ENCODE assay signal across 8 cellular contexts in the genomic region with DNA sequence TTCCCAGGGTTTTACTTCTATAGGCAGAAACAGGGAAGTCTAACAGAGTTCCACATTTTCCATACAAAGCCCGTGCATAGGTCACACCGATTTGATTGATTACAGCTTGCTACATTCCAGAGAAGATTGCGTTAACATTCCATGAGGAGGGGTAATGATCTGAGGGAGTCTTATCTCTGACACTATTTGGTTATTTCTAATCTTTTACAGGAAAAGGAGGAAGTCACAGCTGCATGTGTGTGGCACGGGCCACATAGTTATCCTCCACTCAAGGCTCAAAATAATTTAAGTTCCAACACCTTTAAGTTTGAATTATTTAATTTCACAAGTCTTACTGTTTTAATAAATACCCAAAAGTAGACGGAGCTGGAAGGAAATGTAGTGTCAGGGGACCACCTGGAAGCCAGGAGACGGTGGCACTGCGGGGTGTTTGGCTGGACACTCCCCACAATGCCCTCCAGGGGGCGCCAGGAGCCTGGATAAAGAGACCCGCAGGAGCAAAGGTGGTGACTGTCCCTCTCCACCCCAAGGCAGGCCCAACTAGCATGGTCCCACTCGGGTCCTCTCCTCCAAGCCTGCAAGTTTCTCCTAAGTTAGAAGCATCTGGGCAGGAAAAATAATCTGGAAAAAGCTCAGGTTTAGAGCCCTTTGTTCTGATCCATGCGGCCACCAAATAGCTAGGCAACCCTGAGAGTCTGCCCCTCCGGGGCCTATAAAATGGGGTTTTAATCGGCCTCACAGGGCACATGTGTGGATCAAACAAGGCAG. TPM values are rescaled to one million over a fixed set of nuclear protein-coding genes. Genes with fewer than 3 reads are reported as not detected.
A peak's percentile ranks its signal among the peaks of the same experiment; 100 is the strongest.
DNase-seq lines count a peak whose midpoint lies in the region; ATAC-seq and TF ChIP-seq lines count a peak whose summit lies in the region.

No MANE protein-coding gene starts in this region.

- CTCF ChIA-PET in CD8-positive, alpha-beta T cell (lab: Charles Lee) = interaction anchor here (0.6 to 22.6 kb wide), 86 partner anchors 9 to 880 kb away, joined by 3 to 950 read pairs (median 4); a partner anchor contains a TSS
- CTCF ChIA-PET in PC-9 (lab: Charles Lee) = interaction anchor here (0.6 to 2.9 kb wide), 17 partner anchors 12 to 862 kb away, joined by 3 to 59 read pairs (median 4); a partner anchor contains a TSS

- no peaks in the 10 kb centered on the region for H3K27me3 ChIP-seq in CD8-positive, alpha-beta T cell (ENCODE audit: insufficient read depth, low read length)
- H3K27me3 ChIP-seq in HUES48 (ENCODE audit: control insufficient read depth, insufficient read depth, low read length) (no peaks in the 10 kb centered on the region), PC-9 (ENCODE audit: insufficient read depth, low read depth) (no peaks in the 10 kb centered on the region), fibroblast of lung (ENCODE audit: control insufficient read depth, insufficient read depth, low read length) (no peaks in the 10 kb centered on the region), thyroid gland (no peaks in the 10 kb centered on the region)

- H3K27me3 Mint-ChIP-seq in CD8-positive, alpha-beta T cell (ENCODE audit: low read depth) = peaks cover 13% of the 10 kb centered on the region
- H3K27me3 Mint-ChIP-seq in activated T-cell treated with anti-CD3 and anti-CD28 coated beads, Interleukin-2, amount 50 U/mL, for 24 hours = peaks cover 17% of the 10 kb centered on the region

- H3K36me3 Mint-ChIP-seq in CD8-positive, alpha-beta T cell = no peaks in the 10 kb centered on the region
- H3K36me3 Mint-ChIP-seq in activated T-cell treated with anti-CD3 and anti-CD28 coated beads, Interleukin-2, amount 50 U/mL, for 24 hours (ENCODE audit: low read depth) = no peaks in the 10 kb centered on the region

- no peak overlapping the region for H3K27ac Mint-ChIP-seq in CD8-positive, alpha-beta T cell
- H3K27ac Mint-ChIP-seq in activated T-cell treated with anti-CD3 and anti-CD28 coated beads, Interleukin-2, amount 50 U/mL, for 24 hours = no peak overlapping the region

- intact Hi-C loops in CD8-positive, alpha-beta T cell (cut with DNase I, micrococcal nuclease) = loop anchor here (1.0 to 5.0 kb wide), 2 partner anchors 97 to 727 kb away; no protein-coding TSS in a partner anchor
- intact Hi-C loops in PC-9 (cut with micrococcal nuclease; ENCODE audit: unreplicated experiment) (loop anchor here (1.0 to 5.0 kb wide), 5 partner anchors 21 to 857 kb away; a partner anchor contains a TSS), thyroid gland (cut with DNase I) (loop anchor here (2.0 kb wide), 1 partner anchor 96 kb away; no protein-coding TSS in a partner anchor)

- H3F3A ChIP-seq in PC-9 (ENCODE audit: insufficient read depth, low read depth) = peaks cover 9% of the 10 kb centered on the region; the same call in 1 of the 2 replicates

- H3K9me2 ChIP-seq in PC-9 (ENCODE audit: insufficient read depth) = no peaks in the 10 kb centered on the region

- POLR2A ChIA-PET in CD8-positive, alpha-beta T cell (lab: Charles Lee) = no interaction called here
- POLR2A ChIA-PET in PC-9 (lab: Charles Lee; ENCODE audit: unreplicated experiment) = interaction anchor here (0.5 to 1.4 kb wide), 11 partner anchors 11 to 742 kb away, joined by 3 to 9 read pairs (median 5); a partner anchor contains a TSS

- no peak overlapping the region for H3K4me3 Mint-ChIP-seq in CD8-positive, alpha-beta T cell
- H3K4me3 Mint-ChIP-seq in activated T-cell treated with anti-CD3 and anti-CD28 coated beads, Interleukin-2, amount 50 U/mL, for 24 hours = no peak overlapping the region

- H3K27ac ChIP-seq in CD8-positive, alpha-beta T cell (ENCODE audit: low read depth, low read length) = no peak overlapping the region
- peak overlapping the region; percentile 16 for H3K27ac ChIP-seq in HUES48 (ENCODE audit: low read depth, low read length)
- H3K27ac ChIP-seq in PC-9 = no peak overlapping the region
- no peak overlapping the region for H3K27ac ChIP-seq in fibroblast of lung (ENCODE audit: insufficient read depth, low read length)
- H3K27ac ChIP-seq in thyroid gland = no peak overlapping the region

- DNase-seq in CD8-positive, alpha-beta T cell = peak; percentile 61 to 90 (median 78)
- peak in 1 of 2 experiments; percentile 76 for DNase-seq in PC-9
- DNase-seq in activated T-cell treated with anti-CD3 and anti-CD28 coated beads, Interleukin-2, amount 50 U/mL, for 24 hours = peak; percentile 89
- DNase-seq in fibroblast of lung (ENCODE audit: low read depth in 2 of 2) = peak; percentile 33 to 53
- DNase-seq in occipital lobe (lab: John Stamatoyannopoulos, UW) = peak; percentile 22
- DNase-seq in thyroid gland = peak; percentile 81 to 84

- H4K20me1 ChIP-seq in PC-9 (ENCODE audit: insufficient read depth) (no peaks in the 10 kb centered on the region), fibroblast of lung (ENCODE audit: control insufficient read depth, extremely low read depth, insufficient read depth, low read length) (no peaks in the 10 kb centered on the region)

- peaks cover 5% of the 10 kb centered on the region for H3K4me1 ChIP-seq in CD8-positive, alpha-beta T cell (ENCODE audit: insufficient read depth, low read length)
- H3K4me1 ChIP-seq in HUES48 (ENCODE audit: control insufficient read depth, insufficient read depth, low read length) (no peaks in the 10 kb centered on the region), PC-9 (replicated peaks; ENCODE audit: insufficient read depth) (peaks cover 6% of the 10 kb centered on the region), fibroblast of lung (ENCODE audit: control insufficient read depth, extremely low read depth, insufficient read depth, low read length) (no peaks in the 10 kb centered on the region), thyroid gland (peaks cover 6% of the 10 kb centered on the region in 2 donors)

- H2AFZ ChIP-seq in PC-9 = no peak overlapping the region
- H2AFZ ChIP-seq in fibroblast of lung (ENCODE audit: low read length) = no peak overlapping the region

- ATAC-seq in CD8-positive, alpha-beta T cell = peak; percentile 88
- no peak for ATAC-seq in HG03571 (IDR thresholded peaks at IDR 0.05; ENCODE audit: unreplicated experiment)

- H3K4me1 Mint-ChIP-seq in CD8-positive, alpha-beta T cell (ENCODE audit: low read depth) = peaks cover 6% of the 10 kb centered on the region
- peaks cover 6% of the 10 kb centered on the region for H3K4me1 Mint-ChIP-seq in activated T-cell treated with anti-CD3 and anti-CD28 coated beads, Interleukin-2, amount 50 U/mL, for 24 hours (ENCODE audit: low read depth)

- TF ChIP-seq CTCF in CD8-positive, alpha-beta T cell (IDR thresholded peaks at IDR 0.05) = peak; percentile 88
- TF ChIP-seq CTCF in PC-9 (conservative IDR thresholded peaks at IDR 0.05) = peak; percentile 97
- peak; percentile 82 to 84 for TF ChIP-seq CTCF in fibroblast of lung (conservative IDR thresholded peaks at IDR 0.05 in 1 of 2, IDR thresholded peaks at IDR 0.05 in 1 of 2; ENCODE audit: low read depth in 1 of 2, low read length in 2 of 2)
- peak; percentile 87 to 97 (median 94) for TF ChIP-seq CTCF in thyroid gland (IDR thresholded peaks at IDR 0.05)

- TF ChIP-seq POLR2A in thyroid gland (IDR thresholded peaks at IDR 0.05) = no peak

- H3K9me3 Mint-ChIP-seq in CD8-positive, alpha-beta T cell = no peaks in the 10 kb centered on the region
- H3K9me3 Mint-ChIP-seq in activated T-cell treated with anti-CD3 and anti-CD28 coated beads, Interleukin-2, amount 50 U/mL, for 24 hours = no peaks in the 10 kb centered on the region

- no TSS peak for BruUV-seq in PC-9 (replicated peaks; lab: Mats Ljungman, UMichigan)

- H3K4me2 ChIP-seq in PC-9 (peak overlapping the region; percentile 5; the same call in 1 of the 2 replicates), fibroblast of lung (ENCODE audit: extremely low read depth, insufficient read depth, low read length) (no peak overlapping the region)

- H3K36me3 ChIP-seq in CD8-positive, alpha-beta T cell (ENCODE audit: insufficient read depth, low read length) = no peaks in the 10 kb centered on the region
- H3K36me3 ChIP-seq in HUES48 (ENCODE audit: control insufficient read depth, insufficient read depth, low read length) (no peaks in the 10 kb centered on the region), PC-9 (ENCODE audit: low read depth) (no peaks in the 10 kb centered on the region), fibroblast of lung (ENCODE audit: control insufficient read depth, insufficient read depth, low read length) (no peaks in the 10 kb centered on the region), thyroid gland (no peaks in the 10 kb centered on the region)

- H3K4me3 ChIP-seq in CD8-positive, alpha-beta T cell (ENCODE audit: low read depth, low read length) = no peak overlapping the region
- H3K4me3 ChIP-seq in HUES48 (ENCODE audit: low read depth, low read length) (no peak overlapping the region), PC-9 (no peak overlapping the region), fibroblast of lung (replicated peaks in 1 of 4; ENCODE audit: control extremely low read depth in 1 of 4, insufficient read depth in 1 of 4, low read depth in 3 of 4, low read length in 4 of 4) (no peak overlapping the region), thyroid gland (replicated peaks in 1 of 3) (no peak overlapping the region)

- no peaks in the 10 kb centered on the region for H3K9me3 ChIP-seq in CD8-positive, alpha-beta T cell (ENCODE audit: low read length)
- H3K9me3 ChIP-seq in HUES48 (ENCODE audit: control insufficient read depth, insufficient read depth, low read length) (no peaks in the 10 kb centered on the region), PC-9 (ENCODE audit: insufficient read depth, low read depth) (no peaks in the 10 kb centered on the region), fibroblast of lung (ENCODE audit: control insufficient read depth, insufficient read depth, low read depth, low read length) (no peaks in the 10 kb centered on the region), thyroid gland (no peaks in the 10 kb centered on the region)

- no peak overlapping the region for H3K9ac ChIP-seq in HUES48 (ENCODE audit: low read depth, low read length)
- no peak overlapping the region for H3K9ac ChIP-seq in fibroblast of lung (ENCODE audit: insufficient read depth, low read length)

- WGBS in thyroid gland, 2 donors = 27 to 32% methylated on average over 12 to 13 of the region's 13 CpGs

- no peaks in the 10 kb centered on the region for H3K79me2 ChIP-seq in PC-9 (ENCODE audit: low read depth)
- H3K79me2 ChIP-seq in fibroblast of lung (ENCODE audit: control insufficient read depth, insufficient read depth, low read length) = no peaks in the 10 kb centered on the region

RNA-seq across cellular contexts. Expression of a gene that starts 20.2 kb away (rescaled TPM):
- total RNA-seq in CD8-positive, alpha-beta T cell = under 1 TPM; 0.42 to 0.57 TPM
- total RNA-seq in PC-9 (2021) (2,689 and 2,962 TPM in 2 replicates), fibroblast of lung (0.66 and 1.5 TPM in 2 replicates), occipital lobe (not detected), thyroid gland (1,000 to 10,000 TPM in 1 of 4 donors, 100 to 1,000 TPM in 3; 364 to 1,037 (median 698) TPM)
- polyA plus RNA-seq in fibroblast of lung = 2.5 and 16.3 TPM in 2 replicates
- polyA plus RNA-seq in fibroblast of lung (2012) = 3.0 and 21.1 TPM in 2 replicates
- 2.4 and 13.1 TPM in 2 replicates for polyA minus RNA-seq in fibroblast of lung (ENCODE audit: low replicate concordance)

RNA-seq across cellular contexts. Expression of a gene that starts 35.9 kb away (rescaled TPM):
- total RNA-seq in CD8-positive, alpha-beta T cell = not detected
- 1.5 and 1.7 TPM in 2 replicates for total RNA-seq in PC-9 (2021)
- not detected in 2 replicates for total RNA-seq in fibroblast of lung
- polyA plus RNA-seq in fibroblast of lung = not detected in 2 replicates
- polyA plus RNA-seq in fibroblast of lung (2012) = not detected in 2 replicates
- polyA minus RNA-seq in fibroblast of lung (ENCODE audit: low replicate concordance) = not detected in 2 replicates
- 1.9 TPM for total RNA-seq in occipital lobe
- under 1 TPM in 1 of 4 donors, not detected in 3; 0.40 TPM for total RNA-seq in thyroid gland

RNA-seq across cellular contexts. Expression of a gene that starts 50.6 kb away (rescaled TPM):
- total RNA-seq in CD8-positive, alpha-beta T cell = not detected
- total RNA-seq in PC-9 (2021) (0.28 TPM in 1 of 2 replicates, not detected in the other), fibroblast of lung (not detected in 2 replicates), occipital lobe (not detected), thyroid gland (not detected)
- polyA plus RNA-seq in fibroblast of lung = not detected in 2 replicates
- not detected in 2 replicates for polyA plus RNA-seq in fibroblast of lung (2012)
- polyA minus RNA-seq in fibroblast of lung (ENCODE audit: low replicate concordance) = not detected in 2 replicates

Comparison
In these comparisons a context has a peak if more than half of its experiments do, and no peak if none do; other contexts are left out.
1. RNA of a gene that starts 20.2 kb away (total RNA-seq): 2,689 to 2,962 TPM in PC-9 and 364 to 1,037 TPM in thyroid gland; 0.66 to 1.5 TPM in fibroblast of lung, 0.42 to 0.57 TPM in CD8-positive, alpha-beta T cell and not detected in occipital lobe (single experiment); every median in the first group is over 100 times any median in the second.
2. Peak in every context shown above with its lines, with median percentiles within 50 percentile points of each other: CTCF ChIP-seq.